In the genomic region with DNA sequence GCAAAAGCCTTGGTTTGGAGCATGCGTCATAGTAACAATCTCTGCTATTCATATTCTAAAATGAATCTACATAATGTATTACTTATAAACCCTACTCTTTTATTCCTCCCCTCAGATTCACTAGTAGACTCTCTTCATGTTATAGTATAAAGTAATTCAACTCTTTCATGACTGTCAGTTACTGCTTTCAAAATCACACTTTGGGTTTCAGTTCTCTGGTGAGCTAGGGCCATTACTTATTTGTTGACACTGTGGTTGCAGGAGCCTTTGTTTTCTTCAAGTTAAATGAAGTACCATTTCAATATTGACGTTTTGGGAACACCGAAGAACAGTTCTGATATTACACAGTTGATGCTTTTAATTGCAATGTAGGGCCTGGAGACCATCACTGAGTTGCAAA, we compare ENCODE assay signal across 17 cellular contexts.
DNase-seq lines count a peak whose midpoint lies in the region; ATAC-seq and TF ChIP-seq lines count a peak whose summit lies in the region.
"Had no signal": no experiment of that assay in that cellular context is flagged by ENCODE, and none has a peak within 500 bp of the region (broad histone marks: within the 10 kb centered on the region; RNA-seq: fewer than 3 reads in every experiment).

No MANE protein-coding gene starts in this region.

- H3K4me3 Mint-ChIP-seq in stimulated activated effector memory CD8-positive, alpha-beta T cell treated with anti-CD3 and anti-CD28 coated beads, Interleukin-12 subunit alpha, Interleukin-12 subunit beta, amount 100 ng/mL, for 72 hours = no peak overlapping the region

- H3K36me3 Mint-ChIP-seq in stimulated activated effector memory CD8-positive, alpha-beta T cell treated with anti-CD3 and anti-CD28 coated beads, Interleukin-12 subunit alpha, Interleukin-12 subunit beta, amount 100 ng/mL, for 72 hours = no peaks in the 10 kb centered on the region

- peak; percentile 64 for ATAC-seq in GM18498 (IDR thresholded peaks at IDR 0.05; ENCODE audit: unreplicated experiment)
- ATAC-seq in stimulated activated effector memory CD8-positive, alpha-beta T cell treated with anti-CD3 and anti-CD28 coated beads, Interleukin-12 subunit alpha, Interleukin-12 subunit beta, amount 100 ng/mL, for 72 hours = peak; percentile 64
- no peak for ATAC-seq in HG03135 (IDR thresholded peaks at IDR 0.05; ENCODE audit: unreplicated experiment)
- ATAC-seq: K562 had no signal

- TF ChIP-seq CTCF in GM20000 (IDR thresholded peaks at IDR 0.05; ENCODE audit: extremely low read depth, missing control alignments) = no peak

- peak; percentile 6 for DNase-seq in GM20000 (ENCODE audit: low spot score)
- peak; percentile 7 for DNase-seq in NCI-H1105 treated with DMSO at 0.1 percent for 48 hours (lab: John Stamatoyannopoulos, UW)
- no peak for DNase-seq in stimulated activated effector memory CD8-positive, alpha-beta T cell treated with anti-CD3 and anti-CD28 coated beads, Interleukin-12 subunit alpha, Interleukin-12 subunit beta, amount 100 ng/mL, for 72 hours (ENCODE audit: low spot score in 2 of 2)
- DNase-seq in activated CD4-positive, alpha-beta T cell treated with anti-CD3 and anti-CD28 coated beads, Interleukin-2, amount 50 U/mL, for 48 hours = no peak
- no peak for DNase-seq in DMS53 (lab: John Stamatoyannopoulos, UW)
- DNase-seq: ACHN, C1 segment of cervical spinal cord, DMS79 treated with DMSO at 0.1 percent for 48 hours, HCEC 1CT, NCI-H1694 treated with DMSO at 0.1 percent for 48 hours, NCI-H345, NCI-H69, OCI-M1, Right ventricle myocardium superior had no signal

- peaks cover 3% of the 10 kb centered on the region for H3K9me3 Mint-ChIP-seq in stimulated activated effector memory CD8-positive, alpha-beta T cell treated with anti-CD3 and anti-CD28 coated beads, Interleukin-12 subunit alpha, Interleukin-12 subunit beta, amount 100 ng/mL, for 72 hours

- H3K4me1 Mint-ChIP-seq in stimulated activated effector memory CD8-positive, alpha-beta T cell treated with anti-CD3 and anti-CD28 coated beads, Interleukin-12 subunit alpha, Interleukin-12 subunit beta, amount 100 ng/mL, for 72 hours = no peaks in the 10 kb centered on the region

- H3K27ac Mint-ChIP-seq in stimulated activated effector memory CD8-positive, alpha-beta T cell treated with anti-CD3 and anti-CD28 coated beads, Interleukin-12 subunit alpha, Interleukin-12 subunit beta, amount 100 ng/mL, for 72 hours = no peak overlapping the region

Comparison
In these comparisons a context has a peak if more than half of its experiments do, and no peak if none do; other contexts are left out.
1. DNase-seq: peak in GM20000 (single experiment) and NCI-H1105 treated with DMSO at 0.1 percent for 48 hours (single experiment); none in stimulated activated effector memory CD8-positive, alpha-beta T cell treated with anti-CD3 and anti-CD28 coated beads, Interleukin-12 subunit alpha, Interleukin-12 subunit beta, amount 100 ng/mL, for 72 hours (0 of 2), activated CD4-positive, alpha-beta T cell treated with anti-CD3 and anti-CD28 coated beads, Interleukin-2, amount 50 U/mL, for 48 hours (0 of 2) and DMS53 (single experiment).